Comparison of ENCODE assay signal across 31 cellular contexts in genomic region chr10:94640562-94640961, GRCh38. TPM values are rescaled to one million over a fixed set of nuclear protein-coding genes. Genes with fewer than 3 reads are reported as not detected.
DNase-seq lines count a peak whose midpoint lies in the region; FAIRE-seq and TF ChIP-seq lines count a peak whose summit lies in the region.
"Had no signal": no experiment of that assay in that cellular context is flagged by ENCODE, and none has a peak within 500 bp of the region (broad histone marks: within the 10 kb centered on the region; RNA-seq: fewer than 3 reads in every experiment).

No MANE protein-coding gene starts in this region.

- peak overlapping the region; percentile 48 for H4K8ac ChIP-seq in neuronal stem cell (ENCODE audit: low read depth, low read length)

- no peaks in the 10 kb centered on the region for H3K36me3 ChIP-seq in SK-N-SH (replicated peaks in 1 of 2; ENCODE audit: control insufficient read depth in 1 of 2, insufficient read depth in 2 of 2, low read length in 1 of 2)
- H3K36me3 ChIP-seq in neuronal stem cell (replicated peaks in 1 of 2; ENCODE audit: control insufficient read depth in 2 of 2, insufficient read depth in 2 of 2, low read length in 2 of 2) = no peaks in the 10 kb centered on the region
- no peaks in the 10 kb centered on the region for H3K36me3 ChIP-seq in subcutaneous abdominal adipose tissue (ENCODE audit: control insufficient read depth in 5 of 5, insufficient read depth in 5 of 5, low read length in 5 of 5)
- H3K36me3 ChIP-seq: BE2C had no signal

- peak in 1 of 2 experiments; percentile 62; a peak in 2 of 4 replicates for TF ChIP-seq EP300 in SK-N-SH (IDR thresholded peaks at IDR 0.05; ENCODE audit: borderline replicate concordance in 1 of 2, low read depth in 1 of 2, low read length in 1 of 2)

- H3K4me1 ChIP-seq in SK-N-SH (ENCODE audit: control insufficient read depth in 1 of 2, insufficient read depth in 2 of 2, low read depth in 1 of 2, low read length in 1 of 2) (peaks cover 0 to 17% of the 10 kb centered on the region in 2 experiments; a peak in 2 of 4 replicates), neuronal stem cell (ENCODE audit: control insufficient read depth in 2 of 2, insufficient read depth in 1 of 2, low read depth in 1 of 2, low read length in 2 of 2) (no peaks in the 10 kb centered on the region), subcutaneous abdominal adipose tissue (ENCODE audit: control insufficient read depth in 5 of 5, insufficient read depth in 5 of 5, low read length in 5 of 5) (peaks cover 0 to 16% (median 9%) of the 10 kb centered on the region in 5 donors)
- H3K4me1 ChIP-seq: BE2C, BLaER1 had no signal

- no peaks in the 10 kb centered on the region for H3K79me1 ChIP-seq in neuronal stem cell (ENCODE audit: low read depth, low read length)

- H2BK12ac ChIP-seq in neuronal stem cell (ENCODE audit: low read length) = no peak overlapping the region

- peaks cover 28% of the 10 kb centered on the region for H3K9me3 Mint-ChIP-seq in T-helper 2 cell treated with Interferon-gamma antibody and Interleukin-4, amounts not matched to agents 5 μg/mL and 100 μg/mL, for 36 hours

- H4K20me1 ChIP-seq in SK-N-SH (ENCODE audit: insufficient read depth) = no peaks in the 10 kb centered on the region
- H4K20me1 ChIP-seq: BLaER1 had no signal

- H3K4me1 Mint-ChIP-seq in T-helper 2 cell treated with Interferon-gamma antibody and Interleukin-4, amounts not matched to agents 5 μg/mL and 100 μg/mL, for 36 hours (ENCODE audit: low read depth) = no peaks in the 10 kb centered on the region
- H3K4me1 Mint-ChIP-seq: CD14-positive monocyte; CD4-positive, alpha-beta memory T cell; CD4-positive, CD25-positive, alpha-beta regulatory T cell; CD8-positive, alpha-beta memory T cell had no signal

- peak; percentile 6 for FAIRE-seq in H54 (lab: Jason Lieb, UNC)
- FAIRE-seq: A549, GM12878, GM12892, GM18507, GM19239 had no signal

- H2BK120ac ChIP-seq in neuronal stem cell (ENCODE audit: low read depth, low read length) = no peak overlapping the region

- H3K27me3 ChIP-seq in SK-N-SH (ENCODE audit: insufficient read depth) (no peaks in the 10 kb centered on the region), neuronal stem cell (ENCODE audit: control insufficient read depth in 3 of 3, insufficient read depth in 3 of 3, low read depth in 1 of 3, low read length in 3 of 3) (peaks cover 0 to 2% (median 0%) of the 10 kb centered on the region in 3 experiments), subcutaneous abdominal adipose tissue (ENCODE audit: control insufficient read depth in 5 of 5, insufficient read depth in 4 of 5, low read length in 5 of 5) (no peaks in the 10 kb centered on the region)
- H3K27me3 ChIP-seq: BE2C, BLaER1 had no signal

- no peaks in the 10 kb centered on the region for H3K79me2 ChIP-seq in SK-N-SH (ENCODE audit: insufficient read depth)

- no peak overlapping the region for H3K27ac Mint-ChIP-seq in T-helper 2 cell treated with Interferon-gamma antibody and Interleukin-4, amounts not matched to agents 5 μg/mL and 100 μg/mL, for 36 hours
- H3K27ac Mint-ChIP-seq: CD14-positive monocyte; CD4-positive, alpha-beta memory T cell; CD4-positive, CD25-positive, alpha-beta regulatory T cell; CD8-positive, alpha-beta memory T cell had no signal

- DNase-seq in H54 (ENCODE audit: insufficient read length, low spot score) (no peak), SK-N-SH (peak; percentile 18), neuronal stem cell (ENCODE audit: low spot score) (no peak), dermis blood vessel endothelial cell (no peak), AG20443 (ENCODE audit: low spot score) (no peak)
- DNase-seq in T-helper 2 cell treated with Interferon-gamma antibody and Interleukin-4, amounts not matched to agents 5 μg/mL and 100 μg/mL, for 36 hours (ENCODE audit: low spot score) = no peak
- DNase-seq: BE2C; C1 segment of cervical spinal cord; CD4-positive, alpha-beta memory T cell; CD4-positive, CD25-positive, alpha-beta regulatory T cell; CD8-positive, alpha-beta memory T cell; COR-L47; DMS 273 treated with DMSO at 0.1 percent for 48 hours; DMS153; DMS53; DMS79; DND-41; EL; GDM1 had no signal

- TF ChIP-seq RAD21 in SK-N-SH (IDR thresholded peaks at IDR 0.05; ENCODE audit: low read length) = no peak

- H3K9ac ChIP-seq in SK-N-SH = no peak overlapping the region
- no peak overlapping the region for H3K9ac ChIP-seq in neuronal stem cell (ENCODE audit: low read depth, low read length, poor library complexity)
- no peak overlapping the region for H3K9ac ChIP-seq in subcutaneous abdominal adipose tissue (ENCODE audit: low read length in 5 of 5)
- H3K9ac ChIP-seq: BLaER1 had no signal

- POLR2A ChIA-PET in SK-N-SH (lab: Yijun Ruan, JAX) = no interaction called here

- peaks cover 3% of the 10 kb centered on the region for H3K36me3 Mint-ChIP-seq in T-helper 2 cell treated with Interferon-gamma antibody and Interleukin-4, amounts not matched to agents 5 μg/mL and 100 μg/mL, for 36 hours (ENCODE audit: low read depth)
- H3K36me3 Mint-ChIP-seq: CD14-positive monocyte; CD4-positive, alpha-beta memory T cell; CD4-positive, CD25-positive, alpha-beta regulatory T cell; CD8-positive, alpha-beta memory T cell had no signal

- no peak overlapping the region for H2BK15ac ChIP-seq in neuronal stem cell (ENCODE audit: low read length)

- no peak for TF ChIP-seq POLR2A in H54 (IDR thresholded peaks at IDR 0.05; ENCODE audit: low read depth, low read length)

- no peak overlapping the region for H3K4me3 Mint-ChIP-seq in T-helper 2 cell treated with Interferon-gamma antibody and Interleukin-4, amounts not matched to agents 5 μg/mL and 100 μg/mL, for 36 hours
- H3K4me3 Mint-ChIP-seq: CD14-positive monocyte; CD4-positive, alpha-beta memory T cell; CD4-positive, CD25-positive, alpha-beta regulatory T cell; CD8-positive, alpha-beta memory T cell had no signal

- H3K14ac ChIP-seq in neuronal stem cell (ENCODE audit: low read length) = no peak overlapping the region

- H3K18ac ChIP-seq in neuronal stem cell (ENCODE audit: low read length) = no peak overlapping the region

- no peak overlapping the region for H2AK5ac ChIP-seq in neuronal stem cell (ENCODE audit: low read depth, low read length)

- WGBS in SK-N-SH (ENCODE audit: low lambda C conversion rate) = 19% methylated on average over 3 of the region's 3 CpGs
- WGBS in neuronal stem cell (ENCODE audit: extremely low coverage in 2 of 2, insufficient read length in 2 of 2, insufficient replicate concordance in 1 of 2), 2 donors = no CpG with 5 or more reads among the region's 3 CpGs

- TF ChIP-seq CTCF in SK-N-SH (IDR thresholded peaks at IDR 0.05) = no peak

- H3K4me3 ChIP-seq in SK-N-SH (ENCODE audit: low read depth in 2 of 2, low read length in 1 of 2) (no peak overlapping the region), neuronal stem cell (ENCODE audit: low read length in 2 of 2) (no peak overlapping the region), subcutaneous abdominal adipose tissue (ENCODE audit: low read depth in 1 of 5, low read length in 5 of 5) (peak overlapping the region in 3 of 5 donors; percentile 44 to 76 (median 45))
- H3K4me3 ChIP-seq: A549, BLaER1, GM12878 had no signal

- H3K4me2 ChIP-seq in SK-N-SH (no peak overlapping the region), neuronal stem cell (ENCODE audit: insufficient read depth, low read length, poor library complexity, severe bottlenecking) (no peak overlapping the region)
- H3K4me2 ChIP-seq: A549, BLaER1 had no signal

- H4K91ac ChIP-seq in neuronal stem cell (ENCODE audit: low read depth, low read length, poor library complexity) = no peak overlapping the region

- H3K9me2 ChIP-seq in SK-N-SH = no peaks in the 10 kb centered on the region

- no peak overlapping the region for H2AFZ ChIP-seq in SK-N-SH (ENCODE audit: low read depth)
- H2AFZ ChIP-seq in neuronal stem cell (ENCODE audit: low read length) = no peak overlapping the region

- no peaks in the 10 kb centered on the region for H3K27me3 Mint-ChIP-seq in T-helper 2 cell treated with Interferon-gamma antibody and Interleukin-4, amounts not matched to agents 5 μg/mL and 100 μg/mL, for 36 hours (ENCODE audit: low read depth)
- H3K27me3 Mint-ChIP-seq: CD8-positive, alpha-beta memory T cell had no signal

- H3K9me3 ChIP-seq in SK-N-SH (peaks cover 6% of the 10 kb centered on the region), neuronal stem cell (replicated peaks in 1 of 2; ENCODE audit: control insufficient read depth in 2 of 2, insufficient read depth in 1 of 2, low read depth in 1 of 2, low read length in 2 of 2) (peaks cover 0 to 1% of the 10 kb centered on the region in 2 donors), subcutaneous abdominal adipose tissue (ENCODE audit: control insufficient read depth in 5 of 5, low read length in 5 of 5) (peaks cover 0 to 10% (median 3%) of the 10 kb centered on the region in 5 donors)
- H3K9me3 ChIP-seq: BE2C had no signal

- peak overlapping the region in 1 of 2 experiments; percentile 72; a peak in 2 of 4 replicates for H3K27ac ChIP-seq in SK-N-SH (ENCODE audit: low read depth in 2 of 2, low read length in 1 of 2)
- no peak overlapping the region for H3K27ac ChIP-seq in neuronal stem cell (replicated peaks; ENCODE audit: low read length)
- H3K27ac ChIP-seq in subcutaneous abdominal adipose tissue (ENCODE audit: low read depth, low read length) = no peak overlapping the region
- H3K27ac ChIP-seq: 22Rv1, A549, BLaER1 had no signal

- no peak overlapping the region for H3K4ac ChIP-seq in neuronal stem cell (ENCODE audit: low read length)

- no peak overlapping the region for H2BK5ac ChIP-seq in neuronal stem cell (ENCODE audit: low read length)

- CTCF ChIA-PET in SK-N-SH (lab: Yijun Ruan, JAX) = interaction anchor here (1.2 to 2.1 kb wide), 3 partner anchors 10 to 603 kb away, joined by 3 to 11 read pairs (median 6); no protein-coding TSS in a partner anchor

- no peaks in the 10 kb centered on the region for H3F3A ChIP-seq in SK-N-SH (replicated peaks; ENCODE audit: insufficient read depth)

- no peak overlapping the region for H3K23ac ChIP-seq in neuronal stem cell (ENCODE audit: low read depth, low read length, poor library complexity)

TF ChIP-seq in SK-N-SH, 30 proteins besides CTCF, POLR2A, EP300 and RAD21 (continues in another document):
- TF ChIP-seq GATA2 (CRISPR knock-in tag; IDR thresholded peaks at IDR 0.05) = peak; percentile 95
- no peak for TF ChIP-seq POLR2AphosphoS5 (IDR thresholded peaks at IDR 0.05; ENCODE audit: low read depth, low read length)

RNA-seq across cellular contexts. Expression of gene CYP2C18, which starts 43.0 kb away (rescaled TPM):
- not detected in 2 replicates for polyA plus RNA-seq in SK-N-SH (2012; rRNA removed)
- polyA plus RNA-seq in SK-N-SH (2012; cell fraction: cytosol; rRNA removed) = 0.01 TPM in 1 of 2 replicates, not detected in the other
- polyA plus RNA-seq in SK-N-SH (2012; cell fraction: nucleus; rRNA removed) = 0.02 TPM in 1 of 2 replicates, not detected in the other
- 0.03 TPM for polyA plus RNA-seq in neuronal stem cell (2013, experiment 1 of 2)
- polyA plus RNA-seq in neuronal stem cell (2013, experiment 2 of 2) = 0.01 TPM
- total RNA-seq in dermis blood vessel endothelial cell = not detected in 2 replicates
- total RNA-seq: A172; CD4-positive, alpha-beta memory T cell; CD4-positive, CD25-positive, alpha-beta regulatory T cell; Daoy; G401 had no signal
- polyA plus RNA-seq: CD14-positive monocyte; CD4-positive, alpha-beta memory T cell; CD4-positive, CD25-positive, alpha-beta regulatory T cell; CD8-positive, alpha-beta memory T cell had no signal

Comparison
In these comparisons a context has a peak if more than half of its experiments do, and no peak if none do; other contexts are left out.
1. H3K4me3 ChIP-seq: peak in subcutaneous abdominal adipose tissue (3 of 5); none in SK-N-SH (0 of 2) and neuronal stem cell (0 of 2).